In genomic region chr5:84796399-84796798, GRCh38 we compare ENCODE assay signal across 27 cellular contexts.
"Had no signal": no experiment of that assay in that cellular context is flagged by ENCODE, and none has a peak within 500 bp of the region (broad histone marks: within the 10 kb centered on the region; RNA-seq: fewer than 3 reads in every experiment).

No MANE protein-coding gene starts in this region.

- H3K36me3 ChIP-seq: colonic mucosa, esophagus squamous epithelium, gastrocnemius medialis, heart right ventricle, left lung, lower lobe of right lung had no signal

- ATAC-seq: effector memory CD8-positive, alpha-beta T cell; esophagus mucosa; gastrocnemius medialis; heart right ventricle; left cardiac atrium; left lung; left ventricle myocardium superior; lower lobe of right lung; mucosa of descending colon had no signal

- H3K27ac ChIP-seq: colonic mucosa, epithelial cell of prostate, esophagus squamous epithelium, gastrocnemius medialis, heart right ventricle, left lung, lower lobe of right lung had no signal

- H3K9me3 Mint-ChIP-seq: endodermal cell, mesothelial cell of epicardium had no signal

- H3K4me1 ChIP-seq: colonic mucosa, esophagus squamous epithelium, gastrocnemius medialis, left lung, lower lobe of right lung had no signal

- H3K27me3 Mint-ChIP-seq: dendritic cell treated with granulocyte-macrophage colony-stimulating factor and Interleukin-4, amounts not matched to agents 40 ng/mL and 50 ng/mL, for 4 days; effector memory CD8-positive, alpha-beta T cell; naive B cell had no signal

- H3K4me3 Mint-ChIP-seq: dendritic cell treated with granulocyte-macrophage colony-stimulating factor and Interleukin-4, amounts not matched to agents 40 ng/mL and 50 ng/mL, for 4 days; effector memory CD8-positive, alpha-beta T cell; endodermal cell; mesothelial cell of epicardium; naive B cell had no signal

- H3K4me1 Mint-ChIP-seq: endodermal cell, mesothelial cell of epicardium, naive B cell had no signal

- H3K27ac Mint-ChIP-seq: dendritic cell treated with granulocyte-macrophage colony-stimulating factor and Interleukin-4, amounts not matched to agents 40 ng/mL and 50 ng/mL, for 4 days; effector memory CD8-positive, alpha-beta T cell; endodermal cell; mesothelial cell of epicardium; naive B cell had no signal

- H3K4me3 ChIP-seq: colonic mucosa, esophagus squamous epithelium, gastrocnemius medialis, heart right ventricle, left lung, lower lobe of right lung, mucosa of descending colon had no signal

- DNase-seq: colonic mucosa; cortex of kidney; effector CD8-positive, alpha-beta T cell; effector memory CD8-positive, alpha-beta T cell; endodermal cell; erythroblast; esophagus squamous epithelium; foreskin fibroblast; foreskin melanocyte; gastrocnemius medialis; glutamatergic neuron; head of caudate nucleus; heart right ventricle; hippocampal formation; left cardiac atrium; left lung; left ventricle myocardium superior; lower lobe of right lung; mesenchymal stem cell; mucosa of descending colon; naive B cell had no signal

- FAIRE-seq: islet of Langerhans, keratinocyte had no signal

- H3K36me3 Mint-ChIP-seq: mesothelial cell of epicardium, naive B cell had no signal

- H3K9me3 ChIP-seq: colonic mucosa, esophagus squamous epithelium, gastrocnemius medialis, heart right ventricle, lower lobe of right lung, mucosa of descending colon had no signal

- H3K27me3 ChIP-seq: colonic mucosa, esophagus squamous epithelium, gastrocnemius medialis, heart right ventricle, left lung had no signal
